In the genomic region with DNA sequence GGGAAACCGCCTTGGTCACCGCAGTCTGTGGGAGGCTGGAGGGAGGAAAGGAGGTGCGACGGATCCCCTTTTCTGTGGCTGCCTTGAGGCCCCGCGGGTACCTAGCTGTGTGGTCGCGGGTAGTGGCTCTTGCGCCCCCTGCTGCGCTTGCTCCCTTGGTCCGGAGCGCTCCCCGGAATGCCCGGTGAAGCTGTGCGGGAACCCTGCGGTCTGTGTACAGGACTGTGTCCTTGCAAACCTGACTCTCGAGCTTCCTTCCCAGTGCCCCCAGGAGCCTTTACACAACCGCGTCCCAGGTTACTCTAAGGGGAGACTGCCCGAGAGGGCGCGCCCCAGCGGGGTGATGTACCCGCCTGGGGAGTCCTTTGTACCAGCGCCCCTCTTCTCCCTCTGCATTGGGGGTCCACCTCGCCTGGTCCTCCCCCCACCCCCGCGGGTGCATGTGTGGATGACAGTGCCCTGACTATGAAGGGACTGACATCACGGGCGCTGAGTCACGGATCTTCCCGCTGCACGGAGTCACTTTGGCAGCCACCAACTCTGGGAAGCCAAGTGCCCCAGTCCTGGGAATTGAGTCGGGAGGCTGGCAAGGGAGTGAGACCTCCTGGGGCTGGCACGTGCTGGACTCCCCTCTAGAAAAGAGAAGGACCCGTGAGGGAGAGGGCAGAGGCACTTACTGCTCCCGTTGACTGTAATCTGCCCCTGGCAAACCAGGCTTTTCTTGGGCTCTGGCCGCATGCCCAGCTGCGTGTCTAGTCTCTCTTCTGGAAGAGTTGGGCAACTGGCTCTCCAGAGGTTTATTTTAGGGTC, we compare ENCODE assay signal across 9 cellular contexts. TPM values are rescaled to one million over a fixed set of nuclear protein-coding genes. Genes with fewer than 3 reads are reported as not detected.
DNase-seq lines count a peak whose midpoint lies in the region; ATAC-seq, FAIRE-seq and TF ChIP-seq lines count a peak whose summit lies in the region.
"Had no signal": no experiment of that assay in that cellular context is flagged by ENCODE, and none has a peak within 500 bp of the region (broad histone marks: within the 10 kb centered on the region; RNA-seq: fewer than 3 reads in every experiment).

No MANE protein-coding gene starts in this region.

- POLR2A ChIA-PET in OCI-LY7 (lab: Charles Lee) = no interaction called here

- H3K9me3 ChIP-seq in OCI-LY7 (ENCODE audit: low read length) (no peaks in the 10 kb centered on the region), upper lobe of right lung (no peaks in the 10 kb centered on the region)

- H3K9me2 ChIP-seq in GM23338 (ENCODE audit: insufficient read depth) (no peaks in the 10 kb centered on the region), OCI-LY7 (ENCODE audit: insufficient read depth, low read length) (no peaks in the 10 kb centered on the region)

- FAIRE-seq in GM19239 (lab: Jason Lieb, UNC) = no peak
- FAIRE-seq: endometrium had no signal

- CTCF ChIA-PET in OCI-LY7 (lab: Charles Lee; ENCODE audit: unreplicated experiment) = no interaction called here

- no TSS peak for BruUV-seq in OCI-LY7 (replicated peaks; lab: Mats Ljungman, UMichigan)

- H3K27me3 Mint-ChIP-seq in GM23338 (ENCODE audit: insufficient read depth, low read depth, poor library complexity) = peaks cover 49% of the 10 kb centered on the region

- H3K4me1 ChIP-seq in GM23338 (ENCODE audit: insufficient read depth) (peaks cover 17% of the 10 kb centered on the region), OCI-LY7 (ENCODE audit: insufficient read depth, low read length, poor library complexity, severe bottlenecking) (peaks cover 37% of the 10 kb centered on the region), upper lobe of right lung (peaks cover 54% of the 10 kb centered on the region)

- peak overlapping the region; percentile 96 for H2AFZ ChIP-seq in GM23338
- H2AFZ ChIP-seq in OCI-LY7 (ENCODE audit: low read length) = no peak overlapping the region

- H4K20me1 ChIP-seq in GM23338 (replicated peaks; ENCODE audit: insufficient read depth) = no peaks in the 10 kb centered on the region
- no peaks in the 10 kb centered on the region for H4K20me1 ChIP-seq in OCI-LY7 (ENCODE audit: insufficient read depth, low read length)

- H3K27ac ChIP-seq in GM23338 (ENCODE audit: low read depth) (no peak overlapping the region), OCI-LY7 (ENCODE audit: low read depth, low read length, poor library complexity, severe bottlenecking) (no peak overlapping the region), upper lobe of right lung (peak overlapping the region; percentile 99)

- H3K4me1 Mint-ChIP-seq in GM23338 = peaks cover 23% of the 10 kb centered on the region

- DNase-seq in D341Med (ENCODE audit: low spot score) (peak; percentile 73), GM23338 (ENCODE audit: low spot score) (peak; percentile 56), OCI-LY7 (ENCODE audit: low spot score) (peak; percentile 11), glomerular visceral epithelial cell (ENCODE audit: extremely low spot score) (peak; percentile 44), occipital lobe (lab: John Stamatoyannopoulos, UW) (peak; percentile 75), upper lobe of right lung (peak; percentile 88), GM19239 (ENCODE audit: insufficient read length, low spot score) (no peak)
- DNase-seq in activated naive CD4-positive, alpha-beta T cell treated with Interleukin-2 at 50 U/mL for 16 hours = peak; percentile 70

- no peaks in the 10 kb centered on the region; the same call in 2 of the 3 replicates for H3K36me3 Mint-ChIP-seq in GM23338 (ENCODE audit: low read depth)

- TF ChIP-seq CTCF in GM23338 (conservative IDR thresholded peaks at IDR 0.05; ENCODE audit: low read depth in 2 of 2) (peak in 1 of 2 experiments; percentile 37; a peak in 2 of 4 replicates), OCI-LY7 (conservative IDR thresholded peaks at IDR 0.05; ENCODE audit: low read length) (peak; percentile 61), upper lobe of right lung (IDR thresholded peaks at IDR 0.05) (peak; percentile 52)

- H3F3A ChIP-seq in GM23338 (replicated peaks; ENCODE audit: low read depth) = 0 out of 2 replicates have a peak, but pooled peaks cover 6% of the 10 kb centered on the region

- peak overlapping the region; percentile 70 for H3K4me3 ChIP-seq in GM23338
- no peak overlapping the region for H3K4me3 ChIP-seq in OCI-LY7 (ENCODE audit: low read depth, low read length, poor library complexity, severe bottlenecking)
- H3K4me3 ChIP-seq in upper lobe of right lung = peak overlapping the region; percentile 72

- H3K27ac Mint-ChIP-seq in GM23338 = no peak overlapping the region

- H3K79me2 ChIP-seq in GM23338 (replicated peaks; ENCODE audit: insufficient read depth) (no peaks in the 10 kb centered on the region), OCI-LY7 (ENCODE audit: insufficient read depth, low read depth, low read length) (no peaks in the 10 kb centered on the region)

- H3K36me3 ChIP-seq in GM23338 (ENCODE audit: insufficient read depth) (no peaks in the 10 kb centered on the region), OCI-LY7 (ENCODE audit: insufficient read depth, low read length) (no peaks in the 10 kb centered on the region), upper lobe of right lung (no peaks in the 10 kb centered on the region)

- ATAC-seq in GM23338 (peak; percentile 29), upper lobe of right lung (peak; percentile 60)

- H3K27me3 ChIP-seq in GM23338 (ENCODE audit: insufficient read depth) (peaks cover 42% of the 10 kb centered on the region), upper lobe of right lung (no peaks in the 10 kb centered on the region)

- peak overlapping the region; percentile 87 for H3K4me2 ChIP-seq in GM23338
- peak overlapping the region; percentile 30; the same call in 1 of the 2 replicates for H3K4me2 ChIP-seq in OCI-LY7 (ENCODE audit: low read length)

- intact Hi-C loops in OCI-LY7 (cut with micrococcal nuclease; ENCODE audit: unreplicated experiment) = no loop called here
- intact Hi-C loops in upper lobe of right lung (cut with DNase I) = no loop called here

- H3K4me3 Mint-ChIP-seq in GM23338 = peak overlapping the region; percentile 76

- no peaks in the 10 kb centered on the region for H3K9me3 Mint-ChIP-seq in GM23338

TF ChIP-seq in GM23338, 12 proteins besides CTCF, POLR2A, EP300 and RAD21:
- TF ChIP-seq ETS1 (IDR thresholded peaks at IDR 0.05) (no peak), EZH2 (IDR thresholded peaks at IDR 0.05; ENCODE audit: low read depth, unreplicated experiment) (peak; percentile 22), REST (IDR thresholded peaks at IDR 0.05; ENCODE audit: unreplicated experiment) (no peak)
TF ChIP-seq in GM23338: peak in this region for 1.

RNA-seq across cellular contexts. Expression of gene IL6R, which starts 0.8 kb away (rescaled TPM):
- 3.2 and 13.8 TPM in 2 replicates for total RNA-seq in GM23338 (2014; rRNA removed; shearing (Covaris generic))
- polyA plus RNA-seq in GM23338 (2016; fragmentation: Nextera tagmentation; extraction: Ambion mirVana) = 1.0 and 1.2 TPM in 2 replicates
- total RNA-seq in OCI-LY7 (2014; rRNA removed; shearing (Covaris generic)) = not detected in 2 replicates
- total RNA-seq in OCI-LY7 (2022) (not detected in 2 replicates), occipital lobe (2.8 TPM), upper lobe of right lung (60.2 TPM)
